12 cellular contexts compared by ENCODE assay signal in genomic region chr15:74403981-74404563, GRCh38. TPM values are rescaled to one million over a fixed set of nuclear protein-coding genes. Genes with fewer than 3 reads are reported as not detected.
DNase-seq lines count a peak whose midpoint lies in the region; ATAC-seq lines count a peak whose summit lies in the region.
"Had no signal": no experiment of that assay in that cellular context is flagged by ENCODE, and none has a peak within 500 bp of the region (broad histone marks: within the 10 kb centered on the region; RNA-seq: fewer than 3 reads in every experiment).

No MANE protein-coding gene starts in this region.

- DNase-seq in NCI-H526 treated with DMSO at 0.1 percent for 48 hours (lab: John Stamatoyannopoulos, UW) (peak; percentile 21), memory B cell (ENCODE audit: low spot score in 2 of 2) (peak in 1 of 2 donors; percentile 50), mucosa of gallbladder (ENCODE audit: low spot score) (no peak), mesendoderm (no peak), kidney tubule cell (ENCODE audit: low spot score) (no peak)
- DNase-seq: GOT3 had no signal

- no peak overlapping the region for H3K4me2 ChIP-seq in mesendoderm (ENCODE audit: low read length)

- H3K79me2 ChIP-seq in mesendoderm (ENCODE audit: control insufficient read depth, insufficient read depth, low read length), result no peaks in the 10 kb centered on the region

- WGBS in mesendoderm (ENCODE audit: extremely low coverage, insufficient coverage, low lambda C conversion rate), result no CpG with 5 or more reads among the region's 16 CpGs

- H3K9ac ChIP-seq in mesendoderm (ENCODE audit: low read length), result no peak overlapping the region

- H3K4me1 Mint-ChIP-seq in memory B cell, result peaks cover 70% of the 10 kb centered on the region

- H2BK120ac ChIP-seq in mesendoderm (ENCODE audit: low read depth, low read length), result no peak overlapping the region

- H3K36me3 Mint-ChIP-seq in memory B cell, result no peaks in the 10 kb centered on the region

- no peak overlapping the region for H3K4me3 ChIP-seq in mesendoderm (ENCODE audit: low read length)

- no peaks in the 10 kb centered on the region for H3K27me3 Mint-ChIP-seq in memory B cell

- H3K23ac ChIP-seq in mesendoderm (ENCODE audit: low read length), result no peak overlapping the region

- no peaks in the 10 kb centered on the region for H3K36me3 ChIP-seq in mesendoderm (ENCODE audit: control insufficient read depth, insufficient read depth, low read length)

- no peak overlapping the region for H3K4ac ChIP-seq in mesendoderm (ENCODE audit: low read depth, low read length)

- no peak overlapping the region for H2AK5ac ChIP-seq in mesendoderm (ENCODE audit: low read length)

- H3K27me3 ChIP-seq in mesendoderm (ENCODE audit: insufficient read depth, low read length, poor library complexity), result no peaks in the 10 kb centered on the region

- ATAC-seq in GM18502 (IDR thresholded peaks at IDR 0.05; ENCODE audit: poor library complexity, unreplicated experiment) (peak; percentile 37), GM21576 (IDR thresholded peaks at IDR 0.05; ENCODE audit: unreplicated experiment) (peak; percentile 22), memory B cell (ENCODE audit: low read depth) (peak; percentile 28), HG03439 (IDR thresholded peaks at IDR 0.05; ENCODE audit: unreplicated experiment) (no peak)

- H3K4me3 Mint-ChIP-seq in memory B cell, result peak overlapping the region; percentile 75

- H3K27ac ChIP-seq in mesendoderm (ENCODE audit: low read depth, low read length), result no peak overlapping the region

- H3K9me3 Mint-ChIP-seq in memory B cell, result no peaks in the 10 kb centered on the region

- H2BK5ac ChIP-seq in mesendoderm (ENCODE audit: low read length), result no peak overlapping the region

- no peak overlapping the region for H4K5ac ChIP-seq in mesendoderm (ENCODE audit: low read length)

- peaks cover 3% of the 10 kb centered on the region for H3K4me1 ChIP-seq in mesendoderm (ENCODE audit: control insufficient read depth, low read depth, low read length)

- no peak overlapping the region for H3K18ac ChIP-seq in mesendoderm (ENCODE audit: low read length)

- no peaks in the 10 kb centered on the region for H3K79me1 ChIP-seq in mesendoderm (ENCODE audit: low read length)

- H4K8ac ChIP-seq in mesendoderm (ENCODE audit: low read depth, low read length), result no peak overlapping the region

- peak overlapping the region; percentile 96 for H3K27ac Mint-ChIP-seq in memory B cell
- H3K27ac Mint-ChIP-seq: progenitor cell of endocrine pancreas had no signal

- no peak overlapping the region for H2BK15ac ChIP-seq in mesendoderm (replicated peaks; ENCODE audit: low read depth)

- H3K56ac ChIP-seq in mesendoderm (ENCODE audit: low read length), result no peak overlapping the region

RNA-seq across cellular contexts. Expression of gene SEMA7A, which starts 29.7 kb away (rescaled TPM):
- total RNA-seq in mucosa of gallbladder, result 3.2 TPM
- 9.6 TPM for polyA plus RNA-seq in mesendoderm (2013, experiment 1 of 2)
- 10.6 TPM for polyA plus RNA-seq in mesendoderm (2013, experiment 2 of 2)

RNA-seq across cellular contexts. Expression of gene CYP11A1, which starts 36.6 kb away (rescaled TPM):
- 0.72 TPM for total RNA-seq in mucosa of gallbladder
- polyA plus RNA-seq in mesendoderm (2013, experiment 1 of 2), result 2.5 TPM
- 2.9 TPM for polyA plus RNA-seq in mesendoderm (2013, experiment 2 of 2)
- total RNA-seq: endothelial cell of umbilical vein; T-helper 2 cell treated with Interferon-gamma antibody and Interleukin-4, amounts not matched to agents 100 ng/mL and 5 ng/mL, for 36 hours had no signal

RNA-seq across cellular contexts. Expression of gene UBL7, which starts 56.9 kb away (rescaled TPM):
- total RNA-seq in mucosa of gallbladder, result 43.1 TPM
- 38.7 TPM for polyA plus RNA-seq in mesendoderm (2013, experiment 1 of 2)
- polyA plus RNA-seq in mesendoderm (2013, experiment 2 of 2), result 39.7 TPM
